8 cellular contexts compared by ENCODE assay signal in genomic region chr15:66947471-66947870, GRCh38.
"Had no signal": no experiment of that assay in that cellular context is flagged by ENCODE, and none has a peak within 500 bp of the region (broad histone marks: within the 10 kb centered on the region; RNA-seq: fewer than 3 reads in every experiment).

No MANE protein-coding gene starts in this region.

- FAIRE-seq: frontal cortex had no signal

- DNase-seq: activated effector memory CD4-positive, alpha-beta T cell treated with anti-CD3 and anti-CD28 coated beads, Interleukin-2, amount 50 U/mL, for 16 hours; amniotic stem cell had no signal

- H3K27ac ChIP-seq: dorsolateral prefrontal cortex, heart right ventricle, skin epidermis, suprapubic skin, WERI-Rb-1 had no signal

- H3K4me3 ChIP-seq: skin epidermis, suprapubic skin had no signal

- H3K36me3 ChIP-seq: heart right ventricle, suprapubic skin, WERI-Rb-1 had no signal

- H3K27me3 ChIP-seq: dorsolateral prefrontal cortex, heart right ventricle, suprapubic skin had no signal

- H3K9me3 ChIP-seq: suprapubic skin had no signal
